1 cellular context compared by ENCODE assay signal in the genomic region with DNA sequence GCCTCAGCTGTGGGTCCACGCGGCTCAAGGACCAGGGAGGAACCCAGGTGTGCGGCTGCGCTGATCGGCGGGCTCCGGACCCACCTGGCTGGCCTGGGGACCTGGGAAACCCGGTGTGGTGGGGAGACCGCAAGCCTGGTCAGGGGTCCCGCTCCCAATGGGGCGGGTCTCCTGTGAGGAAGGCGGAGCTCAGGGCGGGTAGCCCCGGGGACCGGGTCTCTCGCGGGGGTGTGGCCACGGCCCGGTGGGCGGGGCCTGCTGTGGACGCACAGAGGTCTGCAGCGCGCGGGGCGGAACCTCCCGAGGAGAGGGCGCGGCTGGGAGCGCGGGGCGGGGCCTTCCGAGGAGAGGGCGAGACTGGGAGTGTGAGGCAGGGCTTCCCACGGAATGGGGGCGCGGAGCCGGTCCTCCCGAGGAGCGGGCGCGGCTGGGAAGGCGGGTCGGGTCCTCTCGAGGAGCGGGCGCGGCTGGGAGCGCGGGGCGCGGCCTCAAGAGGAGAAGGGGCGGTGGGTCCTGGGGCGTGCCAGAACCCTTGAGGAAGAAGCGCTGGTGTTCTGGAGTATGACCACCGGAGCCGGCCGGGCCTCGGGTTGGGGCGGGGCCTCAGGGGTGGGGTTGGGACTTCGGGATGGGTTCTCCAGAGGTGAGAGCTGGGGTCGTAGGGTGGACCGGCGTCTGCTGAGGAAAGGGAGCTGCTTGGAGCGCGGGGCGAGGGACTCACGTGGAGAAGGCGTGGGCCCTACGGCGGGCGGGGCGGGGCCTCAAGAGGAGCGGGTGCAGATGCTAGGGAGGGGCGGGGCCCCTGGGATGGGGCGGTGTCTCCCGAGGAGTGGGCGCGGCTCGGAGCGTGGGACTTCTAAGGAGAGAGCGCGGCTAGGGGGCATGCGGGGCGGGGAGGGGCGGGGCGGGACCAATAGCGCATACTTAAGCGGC.
TF ChIP-seq lines count a peak whose summit lies in the region.

No MANE protein-coding gene starts in this region.

TF ChIP-seq in K562, 482 proteins besides CTCF, POLR2A, EP300 and RAD21 (continued from another document and continues in another):
- TF ChIP-seq, protein P1, sequence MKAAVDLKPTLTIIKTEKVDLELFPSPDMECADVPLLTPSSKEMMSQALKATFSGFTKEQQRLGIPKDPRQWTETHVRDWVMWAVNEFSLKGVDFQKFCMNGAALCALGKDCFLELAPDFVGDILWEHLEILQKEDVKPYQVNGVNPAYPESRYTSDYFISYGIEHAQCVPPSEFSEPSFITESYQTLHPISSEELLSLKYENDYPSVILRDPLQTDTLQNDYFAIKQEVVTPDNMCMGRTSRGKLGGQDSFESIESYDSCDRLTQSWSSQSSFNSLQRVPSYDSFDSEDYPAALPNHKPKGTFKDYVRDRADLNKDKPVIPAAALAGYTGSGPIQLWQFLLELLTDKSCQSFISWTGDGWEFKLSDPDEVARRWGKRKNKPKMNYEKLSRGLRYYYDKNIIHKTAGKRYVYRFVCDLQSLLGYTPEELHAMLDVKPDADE (conservative IDR thresholded peaks at IDR 0.05; ENCODE audit: control insufficient read depth, low read depth, low read length) = peak; percentile 89
- TF ChIP-seq HNRNPH1 (optimal IDR thresholded peaks at IDR 0.05; ENCODE audit: low read depth, low read length) (no peak), CREB1 (IDR thresholded peaks at IDR 0.05) (peak; percentile 61), CREB1 (CRISPR knock-in tag; IDR thresholded peaks at IDR 0.05) (peak; percentile 43; the same call in 1 of the 2 replicates), ATF7 (IDR thresholded peaks at IDR 0.05) (peak; percentile 71; the same call in 1 of the 2 replicates), RREB1 (CRISPR knock-in tag; IDR thresholded peaks at IDR 0.05) (peak; percentile 82; the same call in 1 of the 2 replicates), E2F5 (CRISPR knock-in tag; IDR thresholded peaks at IDR 0.05) (peak; percentile 95), SRSF7 (optimal IDR thresholded peaks at IDR 0.05; ENCODE audit: low read depth, low read length) (peak; percentile 67), SMAD2 (IDR thresholded peaks at IDR 0.05; ENCODE audit: low read depth, low read length) (no peak), HBP1 (CRISPR knock-in tag; IDR thresholded peaks at IDR 0.05) (peak; percentile 53; the same call in 1 of the 2 replicates), ARID3A (IDR thresholded peaks at IDR 0.05; ENCODE audit: borderline replicate concordance, low read depth, low read length) (no peak), MLX (CRISPR knock-in tag; conservative IDR thresholded peaks at IDR 0.05) (peak in 1 of 2 experiments; percentile 56; a peak in 2 of 4 replicates), POLR3A (IDR thresholded peaks at IDR 0.05; ENCODE audit: borderline replicate concordance, extremely low read depth, insufficient read depth, insufficient read length) (no peak), BMI1 (IDR thresholded peaks at IDR 0.05; ENCODE audit: low read length) (no peak), ZNF347 (CRISPR knock-in tag; IDR thresholded peaks at IDR 0.05; ENCODE audit: low read depth) (no peak), PTBP1 (IDR thresholded peaks at IDR 0.05; ENCODE audit: low read depth, low read length) (peak; percentile 62; the same call in 1 of the 2 replicates), KLF1 (tag; IDR thresholded peaks at IDR 0.05) (0 out of 2 replicates have a peak, but pooled peaks have one; percentile 88), MITF (IDR thresholded peaks at IDR 0.05) (peak; percentile 3), ATF1 (CRISPR knock-in tag; IDR thresholded peaks at IDR 0.05) (no peak; the same call in none of the 2 replicates), ATF1 (tag; IDR thresholded peaks at IDR 0.05) (peak; percentile 54), RBFOX2 (IDR thresholded peaks at IDR 0.05; ENCODE audit: low read depth, low read length) (peak; percentile 44), ESRRA (IDR thresholded peaks at IDR 0.05; ENCODE audit: borderline replicate concordance, low read depth) (peak; percentile 52), CUX1 (CRISPR knock-in tag; IDR thresholded peaks at IDR 0.05) (no peak), SMARCA5 (IDR thresholded peaks at IDR 0.05) (no peak), CEBPG (CRISPR knock-in tag; IDR thresholded peaks at IDR 0.05) (0 out of 2 replicates have a peak, but pooled peaks have one; percentile 23), CEBPG (tag; conservative IDR thresholded peaks at IDR 0.05 in 1 of 2, IDR thresholded peaks at IDR 0.05 in 1 of 2) (no peak), YY1 (IDR thresholded peaks at IDR 0.05; ENCODE audit: borderline replicate concordance in 1 of 3, control insufficient read depth in 1 of 3, extremely low read depth in 1 of 3, insufficient read depth in 3 of 3, insufficient read length in 1 of 3, insufficient replicate concordance in 2 of 3, low read depth in 1 of 3, low read length in 2 of 3) (peak in 1 of 3 experiments; percentile 26)
- TF ChIP-seq, protein P2, sequence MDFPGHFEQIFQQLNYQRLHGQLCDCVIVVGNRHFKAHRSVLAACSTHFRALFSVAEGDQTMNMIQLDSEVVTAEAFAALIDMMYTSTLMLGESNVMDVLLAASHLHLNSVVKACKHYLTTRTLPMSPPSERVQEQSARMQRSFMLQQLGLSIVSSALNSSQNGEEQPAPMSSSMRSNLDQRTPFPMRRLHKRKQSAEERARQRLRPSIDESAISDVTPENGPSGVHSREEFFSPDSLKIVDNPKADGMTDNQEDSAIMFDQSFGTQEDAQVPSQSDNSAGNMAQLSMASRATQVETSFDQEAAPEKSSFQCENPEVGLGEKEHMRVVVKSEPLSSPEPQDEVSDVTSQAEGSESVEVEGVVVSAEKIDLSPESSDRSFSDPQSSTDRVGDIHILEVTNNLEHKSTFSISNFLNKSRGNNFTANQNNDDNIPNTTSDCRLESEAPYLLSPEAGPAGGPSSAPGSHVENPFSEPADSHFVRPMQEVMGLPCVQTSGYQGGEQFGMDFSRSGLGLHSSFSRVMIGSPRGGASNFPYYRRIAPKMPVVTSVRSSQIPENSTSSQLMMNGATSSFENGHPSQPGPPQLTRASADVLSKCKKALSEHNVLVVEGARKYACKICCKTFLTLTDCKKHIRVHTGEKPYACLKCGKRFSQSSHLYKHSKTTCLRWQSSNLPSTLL (IDR thresholded peaks at IDR 0.05) = no peak
